4 cellular contexts compared by ENCODE assay signal in the genomic region with DNA sequence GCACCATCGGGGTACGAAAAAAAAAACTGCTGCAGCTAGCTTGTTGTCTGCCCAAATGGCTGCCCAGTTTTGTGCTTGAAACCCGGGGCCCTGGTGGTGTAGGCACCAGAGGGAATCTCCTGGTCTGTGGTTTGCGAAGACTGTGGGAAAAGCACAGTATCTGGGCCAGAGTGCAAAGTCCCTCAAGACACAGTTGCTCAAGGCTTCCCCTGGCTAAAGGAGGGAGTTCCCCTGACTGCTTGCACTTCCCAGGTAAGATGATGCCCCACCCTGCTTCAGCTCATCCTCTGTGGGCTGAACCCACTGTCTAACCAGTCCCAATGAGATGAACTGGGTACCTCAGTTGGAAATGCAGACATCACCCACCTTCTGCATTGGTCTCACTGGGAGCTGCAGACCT. TPM values are rescaled to one million over a fixed set of nuclear protein-coding genes. Genes with fewer than 3 reads are reported as not detected.
"Had no signal": no experiment of that assay in that cellular context is flagged by ENCODE, and none has a peak within 500 bp of the region (broad histone marks: within the 10 kb centered on the region; RNA-seq: fewer than 3 reads in every experiment).

No MANE protein-coding gene starts in this region.

RNA-seq across cellular contexts. Expression of gene ARSJ, which starts 33.8 kb away (rescaled TPM):
- total RNA-seq: activated CD4-positive, alpha-beta memory T cell treated with anti-CD3 and anti-CD28 coated beads, Interleukin-2, amount 10 ng/mL, durations not matched to agents 7 days and 5 days; activated CD8-positive, alpha-beta memory T cell treated with anti-CD3 and anti-CD28 coated beads, Interleukin-2, amount 10 ng/mL, durations not matched to agents 7 days and 5 days; K562; OCI-LY7 had no signal
- polyA plus RNA-seq: K562 had no signal
